Comparison of ENCODE assay signal across 8 cellular contexts in genomic region chr12:120457133-120457532, GRCh38. TPM values are rescaled to one million over a fixed set of nuclear protein-coding genes. Genes with fewer than 3 reads are reported as not detected.
DNase-seq lines count a peak whose midpoint lies in the region; ATAC-seq and TF ChIP-seq lines count a peak whose summit lies in the region.

No MANE protein-coding gene starts in this region.

- H3K4me3 Mint-ChIP-seq in stimulated activated naive CD8-positive, alpha-beta T cell treated with anti-CD3 and anti-CD28 coated beads, Interleukin-15, Interleukin-2, amounts not matched to agents 100 ng/mL and 50 ng/mL, for 24 hours, result no peak overlapping the region

- no peaks in the 10 kb centered on the region for H3K27me3 Mint-ChIP-seq in stimulated activated naive CD8-positive, alpha-beta T cell treated with anti-CD3 and anti-CD28 coated beads, Interleukin-15, Interleukin-2, amounts not matched to agents 100 ng/mL and 50 ng/mL, for 24 hours

- H3K4me1 Mint-ChIP-seq in stimulated activated naive CD8-positive, alpha-beta T cell treated with anti-CD3 and anti-CD28 coated beads, Interleukin-15, Interleukin-2, amounts not matched to agents 100 ng/mL and 50 ng/mL, for 24 hours (ENCODE audit: low read depth), result peaks cover 9% of the 10 kb centered on the region

- H3K4me1 ChIP-seq in gastroesophageal sphincter, result no peaks in the 10 kb centered on the region

- H3K36me3 ChIP-seq in gastroesophageal sphincter, result peaks cover 4 to 95% of the 10 kb centered on the region in 2 donors

- ATAC-seq in activated naive CD4-positive, alpha-beta T cell treated with anti-CD3 and anti-CD28 coated beads, Interleukin-2, amount 50 U/mL, for 72 hours, result peak in 1 of 2 donors; percentile 25
- no peak for ATAC-seq in activated CD4-positive, CD25-positive, alpha-beta regulatory T cell treated with anti-CD3 and anti-CD28 coated beads, Interleukin-2, amount 50 U/mL, for 24 hours
- ATAC-seq in gastroesophageal sphincter, result no peak

- no peak for DNase-seq in activated naive CD4-positive, alpha-beta T cell treated with anti-CD3 and anti-CD28 coated beads, Interleukin-2, amount 50 U/mL, for 72 hours (ENCODE audit: low spot score in 2 of 2)
- DNase-seq in activated naive CD4-positive, alpha-beta T cell treated with Interleukin-2 at 50 U/mL for 16 hours, result no peak
- DNase-seq in NCI-H82 treated with DMSO at 0.1 percent for 48 hours (lab: John Stamatoyannopoulos, UW; ENCODE audit: unreplicated experiment) (peak; percentile 12), epithelial cell of esophagus (ENCODE audit: low read depth) (no peak), DMS114 treated with DMSO at 0.1 percent for 48 hours (lab: John Stamatoyannopoulos, UW; ENCODE audit: unreplicated experiment) (no peak)

- H3K27ac Mint-ChIP-seq in activated naive CD4-positive, alpha-beta T cell treated with anti-CD3 and anti-CD28 coated beads, Interleukin-2, amount 50 U/mL, for 72 hours, result peak overlapping the region; percentile 66 to 73
- H3K27ac Mint-ChIP-seq in stimulated activated naive CD8-positive, alpha-beta T cell treated with anti-CD3 and anti-CD28 coated beads, Interleukin-15, Interleukin-2, amounts not matched to agents 100 ng/mL and 50 ng/mL, for 24 hours, result peak overlapping the region; percentile 60

- no peak overlapping the region for H3K27ac ChIP-seq in gastroesophageal sphincter

- H3K36me3 Mint-ChIP-seq in activated naive CD4-positive, alpha-beta T cell treated with anti-CD3 and anti-CD28 coated beads, Interleukin-2, amount 50 U/mL, for 72 hours, result peaks cover 0 to 5% of the 10 kb centered on the region in 2 donors
- peaks cover 49% of the 10 kb centered on the region for H3K36me3 Mint-ChIP-seq in stimulated activated naive CD8-positive, alpha-beta T cell treated with anti-CD3 and anti-CD28 coated beads, Interleukin-15, Interleukin-2, amounts not matched to agents 100 ng/mL and 50 ng/mL, for 24 hours (ENCODE audit: low read depth)

- no peaks in the 10 kb centered on the region for H3K9me3 ChIP-seq in gastroesophageal sphincter

- 72% methylated on average over 3 of the region's 6 CpGs; no CpG with 5 or more reads in 1 of the 2 donors for WGBS in gastroesophageal sphincter (ENCODE audit: low coverage in 1 of 2), 2 donors

- no peak for TF ChIP-seq POLR2A in gastroesophageal sphincter (IDR thresholded peaks at IDR 0.05)

- no peaks in the 10 kb centered on the region for H3K9me3 Mint-ChIP-seq in activated naive CD4-positive, alpha-beta T cell treated with anti-CD3 and anti-CD28 coated beads, Interleukin-2, amount 50 U/mL, for 72 hours
- H3K9me3 Mint-ChIP-seq in stimulated activated naive CD8-positive, alpha-beta T cell treated with anti-CD3 and anti-CD28 coated beads, Interleukin-15, Interleukin-2, amounts not matched to agents 100 ng/mL and 50 ng/mL, for 24 hours, result no peaks in the 10 kb centered on the region

- H3K27me3 ChIP-seq in gastroesophageal sphincter, result no peaks in the 10 kb centered on the region

- TF ChIP-seq EP300 in gastroesophageal sphincter (IDR thresholded peaks at IDR 0.05), result no peak

- TF ChIP-seq CTCF in epithelial cell of esophagus (IDR thresholded peaks at IDR 0.05; ENCODE audit: insufficient read depth, low read depth, low read length, missing control alignments) (peak; percentile 33), gastroesophageal sphincter (IDR thresholded peaks at IDR 0.05) (no peak)

- H3K4me3 ChIP-seq in epithelial cell of esophagus (ENCODE audit: low read length), result no peak overlapping the region
- no peak overlapping the region for H3K4me3 ChIP-seq in gastroesophageal sphincter

RNA-seq across cellular contexts. Expression of gene GATC, which starts 10.9 kb away (rescaled TPM):
- total RNA-seq in activated naive CD4-positive, alpha-beta T cell treated with anti-CD3 and anti-CD28 coated beads, Interleukin-2, amount 50 U/mL, for 72 hours, result 10 to 100 TPM; 27.5 to 46.3 TPM
- total RNA-seq in gastroesophageal sphincter, result 10 to 100 TPM; 20.0 to 26.0 (median 23.2) TPM

RNA-seq across cellular contexts. Expression of gene TRIAP1, which starts 10.9 kb away (rescaled TPM):
- total RNA-seq in activated naive CD4-positive, alpha-beta T cell treated with anti-CD3 and anti-CD28 coated beads, Interleukin-2, amount 50 U/mL, for 72 hours, result 10 to 100 TPM; 33.8 to 49.5 TPM
- 10 to 100 TPM in 3 of 4 donors, 1 to 10 TPM in 1; 9.7 to 19.5 (median 16.8) TPM for total RNA-seq in gastroesophageal sphincter

RNA-seq across cellular contexts. Expression of gene SRSF9, which starts 12.4 kb away (rescaled TPM):
- total RNA-seq in activated naive CD4-positive, alpha-beta T cell treated with anti-CD3 and anti-CD28 coated beads, Interleukin-2, amount 50 U/mL, for 72 hours, result 100 to 1,000 TPM; 148 to 207 TPM
- total RNA-seq in gastroesophageal sphincter, result 10 to 100 TPM; 46.2 to 63.2 (median 49.3) TPM

RNA-seq across cellular contexts. Expression of gene COX6A1, which starts 19.2 kb away (rescaled TPM):
- total RNA-seq in activated naive CD4-positive, alpha-beta T cell treated with anti-CD3 and anti-CD28 coated beads, Interleukin-2, amount 50 U/mL, for 72 hours, result 100 to 1,000 TPM; 416 to 490 TPM
- 100 to 1,000 TPM; 424 to 588 (median 522) TPM for total RNA-seq in gastroesophageal sphincter

RNA-seq across cellular contexts. Expression of gene DYNLL1, which starts 38.8 kb away (rescaled TPM):
- total RNA-seq in activated naive CD4-positive, alpha-beta T cell treated with anti-CD3 and anti-CD28 coated beads, Interleukin-2, amount 50 U/mL, for 72 hours, result 100 to 1,000 TPM in 1 of 2 donors, 10 to 100 TPM in 1; 49.5 to 157 TPM
- total RNA-seq in gastroesophageal sphincter, result 100 to 1,000 TPM; 179 to 271 (median 229) TPM
